In the genomic region with DNA sequence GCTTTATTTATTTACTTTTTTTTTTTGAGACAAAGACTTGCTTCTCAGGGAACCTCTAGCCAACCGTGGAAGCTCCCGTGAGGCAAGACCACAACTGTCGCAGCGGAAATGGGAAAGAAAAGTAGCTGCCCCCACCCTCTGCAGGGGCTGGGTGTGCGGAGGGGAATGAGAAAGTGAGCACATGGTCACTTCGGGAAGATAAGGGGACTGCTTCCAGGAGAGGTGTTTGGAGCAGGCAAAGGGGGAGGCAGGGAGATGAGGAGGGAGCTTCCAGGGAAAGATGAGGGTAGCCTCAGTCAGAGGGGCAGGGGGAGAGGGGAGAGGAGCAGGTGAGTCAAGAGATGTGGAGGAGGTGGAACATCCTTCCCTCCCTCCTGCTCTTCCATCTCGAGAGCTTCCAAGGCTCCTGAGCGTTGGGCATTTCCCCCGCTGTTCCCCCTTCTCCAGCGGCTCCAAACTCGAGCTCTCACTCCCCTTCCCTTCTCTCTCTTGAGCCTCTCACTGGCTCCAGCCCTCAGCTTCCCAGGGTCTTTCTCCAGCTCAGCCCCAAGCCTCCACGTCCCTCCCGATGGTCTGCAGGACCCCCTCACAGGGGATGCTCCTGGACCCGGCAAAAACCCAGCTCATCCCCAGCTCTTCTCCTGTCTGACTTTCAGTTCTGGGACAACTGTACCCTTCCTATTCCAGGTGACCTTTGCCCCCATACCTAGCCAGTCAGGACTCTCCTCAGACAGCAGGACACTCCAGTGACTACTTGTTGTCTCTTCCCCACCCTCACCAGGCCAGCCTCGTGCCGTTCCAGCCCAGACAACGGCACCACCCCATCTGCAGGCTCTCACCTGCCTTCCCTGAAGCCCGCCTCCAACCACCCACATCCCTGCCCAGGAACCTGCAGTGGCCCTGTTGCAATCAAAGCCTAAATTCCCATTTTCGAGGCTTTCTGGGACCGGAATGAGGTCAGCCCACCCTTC, we compare ENCODE assay signal across 1 cellular context.
TF ChIP-seq lines count a peak whose summit lies in the region.

No MANE protein-coding gene starts in this region.

TF ChIP-seq in IMR-90, 13 proteins besides CTCF, POLR2A, EP300 and RAD21:
- TF ChIP-seq RCOR1 (IDR thresholded peaks at IDR 0.05; ENCODE audit: insufficient replicate concordance, low read length) (no peak), CEBPB (IDR thresholded peaks at IDR 0.05; ENCODE audit: low read depth, low read length) (no peak), MAZ (IDR thresholded peaks at IDR 0.05; ENCODE audit: borderline replicate concordance, low read depth, low read length) (no peak), NFE2L2 (IDR thresholded peaks at IDR 0.05; ENCODE audit: low read depth, low read length) (no peak), CHD1 (IDR thresholded peaks at IDR 0.05; ENCODE audit: low read depth, low read length) (no peak), MXI1 (IDR thresholded peaks at IDR 0.05; ENCODE audit: borderline replicate concordance, low read depth, low read length) (no peak), RFX5 (IDR thresholded peaks at IDR 0.05; ENCODE audit: low read depth, low read length) (no peak), FOS (IDR thresholded peaks at IDR 0.05; ENCODE audit: low read depth, low read length) (no peak)
- TF ChIP-seq, protein P1, sequence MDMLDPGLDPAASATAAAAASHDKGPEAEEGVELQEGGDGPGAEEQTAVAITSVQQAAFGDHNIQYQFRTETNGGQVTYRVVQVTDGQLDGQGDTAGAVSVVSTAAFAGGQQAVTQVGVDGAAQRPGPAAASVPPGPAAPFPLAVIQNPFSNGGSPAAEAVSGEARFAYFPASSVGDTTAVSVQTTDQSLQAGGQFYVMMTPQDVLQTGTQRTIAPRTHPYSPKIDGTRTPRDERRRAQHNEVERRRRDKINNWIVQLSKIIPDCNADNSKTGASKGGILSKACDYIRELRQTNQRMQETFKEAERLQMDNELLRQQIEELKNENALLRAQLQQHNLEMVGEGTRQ (IDR thresholded peaks at IDR 0.05; ENCODE audit: low read depth, low read length), result no peak
- TF ChIP-seq, protein P2, sequence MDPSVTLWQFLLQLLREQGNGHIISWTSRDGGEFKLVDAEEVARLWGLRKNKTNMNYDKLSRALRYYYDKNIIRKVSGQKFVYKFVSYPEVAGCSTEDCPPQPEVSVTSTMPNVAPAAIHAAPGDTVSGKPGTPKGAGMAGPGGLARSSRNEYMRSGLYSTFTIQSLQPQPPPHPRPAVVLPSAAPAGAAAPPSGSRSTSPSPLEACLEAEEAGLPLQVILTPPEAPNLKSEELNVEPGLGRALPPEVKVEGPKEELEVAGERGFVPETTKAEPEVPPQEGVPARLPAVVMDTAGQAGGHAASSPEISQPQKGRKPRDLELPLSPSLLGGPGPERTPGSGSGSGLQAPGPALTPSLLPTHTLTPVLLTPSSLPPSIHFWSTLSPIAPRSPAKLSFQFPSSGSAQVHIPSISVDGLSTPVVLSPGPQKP (IDR thresholded peaks at IDR 0.05; ENCODE audit: borderline replicate concordance, low read depth, low read length), result no peak
